11 cellular contexts compared by ENCODE assay signal in genomic region chr3:113552851-113553250, GRCh38. TPM values are rescaled to one million over a fixed set of nuclear protein-coding genes. Genes with fewer than 3 reads are reported as not detected.
DNase-seq lines count a peak whose midpoint lies in the region; ATAC-seq lines count a peak whose summit lies in the region.
"Had no signal": no experiment of that assay in that cellular context is flagged by ENCODE, and none has a peak within 500 bp of the region (broad histone marks: within the 10 kb centered on the region; RNA-seq: fewer than 3 reads in every experiment).

No MANE protein-coding gene starts in this region.

- ATAC-seq in HG02610 (IDR thresholded peaks at IDR 0.05; ENCODE audit: unreplicated experiment) (peak; percentile 52), HG03280 (IDR thresholded peaks at IDR 0.05; ENCODE audit: unreplicated experiment) (no peak)
- peak; percentile 56 for ATAC-seq in stimulated activated memory B cell treated with anti-CD40 and anti-IgM and Interleukin-4, amounts not matched to agents 10 μg/mL and 1 μg/mL and 100 μg/mL, for 72 hours

- peak; percentile 48 for DNase-seq in activated naive CD4-positive, alpha-beta T cell treated with anti-CD3 and anti-CD28 coated beads for 36 hours
- no peak for DNase-seq in activated naive CD4-positive, alpha-beta T cell treated with Interleukin-2 at 50 U/mL for 16 hours
- DNase-seq in UCSD-AML1 (lab: John Stamatoyannopoulos, UW; ENCODE audit: unreplicated experiment): peak; percentile 34
- DNase-seq in foreskin melanocyte: no peak
- DNase-seq in islet precursor cell: no peak
- DNase-seq: amniotic stem cell had no signal

- CTCF ChIA-PET in activated naive CD4-positive, alpha-beta T cell treated with anti-CD3 and anti-CD28 coated beads for 36 hours (lab: Charles Lee): interaction anchor here (1.4 to 3.7 kb wide), 3 partner anchors 37 to 60 kb away, joined by 7 to 18 read pairs (median 17); partner anchors contain the start of gene SPICE1

- no peaks in the 10 kb centered on the region for H3K9me3 Mint-ChIP-seq in activated naive CD4-positive, alpha-beta T cell treated with anti-CD3 and anti-CD28 coated beads for 36 hours
- H3K9me3 Mint-ChIP-seq in stimulated activated memory B cell treated with anti-CD40 and anti-IgM and Interleukin-4, amounts not matched to agents 10 μg/mL and 1 μg/mL and 100 μg/mL, for 72 hours: no peaks in the 10 kb centered on the region
- H3K9me3 Mint-ChIP-seq: T-helper 2 cell treated with Interferon-gamma antibody and Interleukin-4, amounts not matched to agents 5 μg/mL and 100 μg/mL, for 36 hours had no signal

- peaks cover 4% of the 10 kb centered on the region for H3K36me3 Mint-ChIP-seq in activated naive CD4-positive, alpha-beta T cell treated with anti-CD3 and anti-CD28 coated beads for 36 hours (ENCODE audit: low read depth)
- peaks cover 28% of the 10 kb centered on the region for H3K36me3 Mint-ChIP-seq in stimulated activated memory B cell treated with anti-CD40 and anti-IgM and Interleukin-4, amounts not matched to agents 10 μg/mL and 1 μg/mL and 100 μg/mL, for 72 hours
- H3K36me3 Mint-ChIP-seq: CD14-positive monocyte had no signal

- H3K4me1 Mint-ChIP-seq in activated naive CD4-positive, alpha-beta T cell treated with anti-CD3 and anti-CD28 coated beads for 36 hours (ENCODE audit: low read depth): peaks cover 18% of the 10 kb centered on the region
- peaks cover 47% of the 10 kb centered on the region for H3K4me1 Mint-ChIP-seq in stimulated activated memory B cell treated with anti-CD40 and anti-IgM and Interleukin-4, amounts not matched to agents 10 μg/mL and 1 μg/mL and 100 μg/mL, for 72 hours

- no peaks in the 10 kb centered on the region for H3K27me3 Mint-ChIP-seq in activated naive CD4-positive, alpha-beta T cell treated with anti-CD3 and anti-CD28 coated beads for 36 hours (ENCODE audit: low read depth)
- H3K27me3 Mint-ChIP-seq in stimulated activated memory B cell treated with anti-CD40 and anti-IgM and Interleukin-4, amounts not matched to agents 10 μg/mL and 1 μg/mL and 100 μg/mL, for 72 hours: no peaks in the 10 kb centered on the region

- H3K4me3 Mint-ChIP-seq in activated naive CD4-positive, alpha-beta T cell treated with anti-CD3 and anti-CD28 coated beads for 36 hours: no peak overlapping the region
- H3K4me3 Mint-ChIP-seq in stimulated activated memory B cell treated with anti-CD40 and anti-IgM and Interleukin-4, amounts not matched to agents 10 μg/mL and 1 μg/mL and 100 μg/mL, for 72 hours: no peak overlapping the region
- H3K4me3 Mint-ChIP-seq: CD14-positive monocyte; T-helper 2 cell treated with Interferon-gamma antibody and Interleukin-4, amounts not matched to agents 5 μg/mL and 100 μg/mL, for 36 hours had no signal

- intact Hi-C loops in activated naive CD4-positive, alpha-beta T cell treated with anti-CD3 and anti-CD28 coated beads for 36 hours (cut with micrococcal nuclease): loop anchor here (1.0 to 2.0 kb wide), 2 partner anchors 38 to 58 kb away; partner anchors contain the start of gene SPICE1

- H3K27ac Mint-ChIP-seq in activated naive CD4-positive, alpha-beta T cell treated with anti-CD3 and anti-CD28 coated beads for 36 hours: no peak overlapping the region
- H3K27ac Mint-ChIP-seq in stimulated activated memory B cell treated with anti-CD40 and anti-IgM and Interleukin-4, amounts not matched to agents 10 μg/mL and 1 μg/mL and 100 μg/mL, for 72 hours: peak overlapping the region; percentile 2
- H3K27ac Mint-ChIP-seq: CD14-positive monocyte; T-helper 2 cell treated with Interferon-gamma antibody and Interleukin-4, amounts not matched to agents 5 μg/mL and 100 μg/mL, for 36 hours had no signal

RNA-seq across cellular contexts. Expression of gene SIDT1, which starts 20.5 kb away (rescaled TPM):
- 10 to 100 TPM; 14.6 to 14.9 TPM for total RNA-seq in activated naive CD4-positive, alpha-beta T cell treated with anti-CD3 and anti-CD28 coated beads for 36 hours

RNA-seq across cellular contexts. Expression of gene SPICE1, which starts 37.9 kb away (rescaled TPM):
- 10 to 100 TPM; 15.2 to 17.9 TPM for total RNA-seq in activated naive CD4-positive, alpha-beta T cell treated with anti-CD3 and anti-CD28 coated beads for 36 hours

Comparison
In these comparisons a context has a peak if more than half of its experiments do, and no peak if none do; other contexts are left out.
1. DNase-seq: peak in activated naive CD4-positive, alpha-beta T cell treated with anti-CD3 and anti-CD28 coated beads for 36 hours (single experiment) and UCSD-AML1 (single experiment); none in activated naive CD4-positive, alpha-beta T cell treated with Interleukin-2 at 50 U/mL for 16 hours (single experiment), foreskin melanocyte (single experiment) and islet precursor cell (single experiment).